21 cellular contexts compared by ENCODE assay signal in genomic region chr17:44747566-44747965, GRCh38. TPM values are rescaled to one million over a fixed set of nuclear protein-coding genes. Genes with fewer than 3 reads are reported as not detected.
DNase-seq lines count a peak whose midpoint lies in the region; ATAC-seq, FAIRE-seq and TF ChIP-seq lines count a peak whose summit lies in the region.
"Had no signal": no experiment of that assay in that cellular context is flagged by ENCODE, and none has a peak within 500 bp of the region (broad histone marks: within the 10 kb centered on the region; RNA-seq: fewer than 3 reads in every experiment).

No MANE protein-coding gene starts in this region.

- H4K20me1 ChIP-seq in BLaER1 (no peaks in the 10 kb centered on the region), astrocyte (ENCODE audit: insufficient read depth, low read length) (no peaks in the 10 kb centered on the region)

- H2AFZ ChIP-seq in astrocyte (ENCODE audit: low read depth, low read length) = no peak overlapping the region
- H2AFZ ChIP-seq: GM23338 had no signal

- H3K27me3 ChIP-seq in BLaER1 (no peaks in the 10 kb centered on the region), astrocyte (ENCODE audit: insufficient read depth, low read length) (no peaks in the 10 kb centered on the region)
- H3K27me3 ChIP-seq: SJCRH30 had no signal

- no peak for TF ChIP-seq CTCF in astrocyte (IDR thresholded peaks at IDR 0.05; ENCODE audit: insufficient read depth, low read depth, low read length)

- H3K36me3 ChIP-seq in BLaER1 (peaks cover 80% of the 10 kb centered on the region), astrocyte (ENCODE audit: insufficient read depth, low read length) (no peaks in the 10 kb centered on the region)

- H3K27ac Mint-ChIP-seq in astrocyte (ENCODE audit: unreplicated experiment) = peak overlapping the region; percentile 47
- H3K27ac Mint-ChIP-seq: GM23338 had no signal

- H3K36me3 Mint-ChIP-seq in astrocyte (ENCODE audit: low read depth, unreplicated experiment) = peaks cover 19% of the 10 kb centered on the region

- FAIRE-seq in astrocyte (lab: Jason Lieb, UNC) = no peak
- FAIRE-seq: GM18507 had no signal

- TF ChIP-seq POLR2A in erythroblast (IDR thresholded peaks at IDR 0.05; ENCODE audit: low read length) = no peak

- H3K4me3 ChIP-seq in BLaER1 (no peak overlapping the region), astrocyte (ENCODE audit: insufficient read depth, low read depth, low read length) (no peak overlapping the region)
- H3K4me3 ChIP-seq: GM23338, HAP-1, SJCRH30 had no signal

- 0 out of 2 replicates have a peak overlapping the region, but pooled peaks have one; percentile 6 for H3K9ac ChIP-seq in BLaER1
- no peak overlapping the region for H3K9ac ChIP-seq in astrocyte (ENCODE audit: low read length)

- ATAC-seq in HG03521 (IDR thresholded peaks at IDR 0.05; ENCODE audit: unreplicated experiment) (no peak), HG02571 (IDR thresholded peaks at IDR 0.05; ENCODE audit: unreplicated experiment) (no peak)
- ATAC-seq: GM23338 had no signal

- peaks cover 5% of the 10 kb centered on the region for H3K4me1 Mint-ChIP-seq in astrocyte (ENCODE audit: low read depth, unreplicated experiment)
- H3K4me1 Mint-ChIP-seq: CD14-positive monocyte had no signal

- peaks cover 10% of the 10 kb centered on the region for H3K27me3 Mint-ChIP-seq in astrocyte (ENCODE audit: low read depth, unreplicated experiment)

- H3K9me3 ChIP-seq in BLaER1 = no peaks in the 10 kb centered on the region
- H3K9me3 ChIP-seq in astrocyte (ENCODE audit: insufficient read depth, low read depth, low read length) = no peaks in the 10 kb centered on the region
- H3K9me3 ChIP-seq: HAP-1, SJCRH30 had no signal

- no peaks in the 10 kb centered on the region for H3K79me2 ChIP-seq in astrocyte (ENCODE audit: insufficient read depth, low read length)

- H3K27ac ChIP-seq in BLaER1 = no peak overlapping the region
- no peak overlapping the region for H3K27ac ChIP-seq in astrocyte (ENCODE audit: low read depth, low read length)
- H3K27ac ChIP-seq: SJCRH30 had no signal

- DNase-seq in OCI-M1 (lab: John Stamatoyannopoulos, UW) = peak; percentile 52
- DNase-seq in astrocyte (ENCODE audit: low read depth) = no peak
- DNase-seq in erythroblast (lab: John Stamatoyannopoulos, UW) = peak; percentile 25 to 50
- no peak for DNase-seq in C1 segment of cervical spinal cord (lab: John Stamatoyannopoulos, UW)
- DNase-seq in iPS-NIHi11 (ENCODE audit: low spot score) = no peak
- DNase-seq: 8988T, AML-193, GDM1, NCI-H1092 treated with DMSO at 0.1 percent for 48 hours, NCI-H146, NCI-H2029, NCI-H2227 treated with DMSO at 0.1 percent for 48 hours, NCI-H510A, SJCRH30 had no signal

- H3K4me1 ChIP-seq in BLaER1 (peaks cover 13% of the 10 kb centered on the region), astrocyte (ENCODE audit: insufficient read depth, low read length) (no peaks in the 10 kb centered on the region)
- H3K4me1 ChIP-seq: HAP-1, SJCRH30 had no signal

- H3K4me3 Mint-ChIP-seq in astrocyte (ENCODE audit: unreplicated experiment) = no peak overlapping the region
- H3K4me3 Mint-ChIP-seq: CD14-positive monocyte, GM23338 had no signal

- no peaks in the 10 kb centered on the region for H3K9me3 Mint-ChIP-seq in astrocyte (ENCODE audit: unreplicated experiment)
- H3K9me3 Mint-ChIP-seq: GM23338 had no signal

- no peak overlapping the region for H3K4me2 ChIP-seq in BLaER1
- H3K4me2 ChIP-seq in astrocyte (ENCODE audit: low read length) = no peak overlapping the region
- H3K4me2 ChIP-seq: GM23338 had no signal

RNA-seq across cellular contexts. Expression of gene ADAM11, which starts 11.2 kb away (rescaled TPM):
- 0.43 and 0.65 TPM in 2 replicates for total RNA-seq in astrocyte

RNA-seq across cellular contexts. Expression of gene DBF4B, which starts 39.1 kb away (rescaled TPM):
- total RNA-seq in astrocyte = 7.5 and 9.5 TPM in 2 replicates

RNA-seq across cellular contexts. Expression of gene CCDC43, which starts 58.0 kb away (rescaled TPM):
- total RNA-seq in astrocyte = 29.3 and 31.9 TPM in 2 replicates

Comparison
In these comparisons a context has a peak if more than half of its experiments do, and no peak if none do; other contexts are left out.
1. DNase-seq: peak in OCI-M1 (single experiment) and erythroblast (2 of 2); none in astrocyte (single experiment), C1 segment of cervical spinal cord (0 of 14) and iPS-NIHi11 (single experiment).